ENCODE assay signal across 13 cellular contexts in genomic region chr2:47007221-47007825, GRCh38.
DNase-seq lines count a peak whose midpoint lies in the region; ATAC-seq and TF ChIP-seq lines count a peak whose summit lies in the region.
"Had no signal": no experiment of that assay in that cellular context is flagged by ENCODE, and none has a peak within 500 bp of the region (broad histone marks: within the 10 kb centered on the region; RNA-seq: fewer than 3 reads in every experiment).

No MANE protein-coding gene starts in this region.

- H3K4me3 Mint-ChIP-seq in naive thymus-derived CD8-positive, alpha-beta T cell = no peak overlapping the region
- H3K4me3 Mint-ChIP-seq: stimulated activated naive CD8-positive, alpha-beta T cell treated with anti-CD3 and anti-CD28 coated beads, Interleukin-15, amount 100 ng/mL, for 72 hours had no signal

- no peak overlapping the region for H3K9ac ChIP-seq in parathyroid adenoma

- intact Hi-C loops in head of caudate nucleus (cut with DNase I) (no loop called here), spleen (cut with DNase I; ENCODE audit: low total_unique reads) (no loop called here)

- H3K4me1 Mint-ChIP-seq in naive thymus-derived CD8-positive, alpha-beta T cell = peaks cover under 1 to 11% (median 4%) of the 10 kb centered on the region in 4 donors

- peak overlapping the region; percentile 25 for H2AFZ ChIP-seq in parathyroid adenoma

- H3K27ac Mint-ChIP-seq in naive thymus-derived CD8-positive, alpha-beta T cell = no peak overlapping the region

- H3K9me3 ChIP-seq in parathyroid adenoma (ENCODE audit: control insufficient read depth, low read length) = no peaks in the 10 kb centered on the region
- H3K9me3 ChIP-seq in spleen = no peaks in the 10 kb centered on the region
- H3K9me3 ChIP-seq: mucosa of descending colon had no signal

- H3K27me3 Mint-ChIP-seq in naive thymus-derived CD8-positive, alpha-beta T cell = no peaks in the 10 kb centered on the region
- H3K27me3 Mint-ChIP-seq: stimulated activated naive CD8-positive, alpha-beta T cell treated with anti-CD3 and anti-CD28 coated beads, Interleukin-15, amount 100 ng/mL, for 72 hours had no signal

- WGBS in spleen, 5 donors = 90 to 94% (median 90%) methylated on average over 15 to 17 of the region's 17 CpGs

- no peak for TF ChIP-seq POLR2A in spleen (IDR thresholded peaks at IDR 0.05)

- no peaks in the 10 kb centered on the region for H3K9me3 Mint-ChIP-seq in naive thymus-derived CD8-positive, alpha-beta T cell
- H3K9me3 Mint-ChIP-seq: stimulated activated naive CD8-positive, alpha-beta T cell treated with anti-CD3 and anti-CD28 coated beads, Interleukin-15, amount 100 ng/mL, for 72 hours had no signal

- H3K36me3 ChIP-seq in parathyroid adenoma (ENCODE audit: control insufficient read depth, insufficient read depth, low read length) (no peaks in the 10 kb centered on the region), spleen (peaks cover 0 to 100% (median 42%) of the 10 kb centered on the region in 6 donors)

- peaks cover 0 to 55% (median 20%) of the 10 kb centered on the region in 3 donors for H3K36me3 Mint-ChIP-seq in naive thymus-derived CD8-positive, alpha-beta T cell

- H3K4me2 ChIP-seq in parathyroid adenoma (ENCODE audit: low read length) = no peak overlapping the region

- POLR2A ChIA-PET in naive thymus-derived CD8-positive, alpha-beta T cell (lab: Charles Lee) = no interaction called here

- no peaks in the 10 kb centered on the region for H3K79me2 ChIP-seq in parathyroid adenoma

- TF ChIP-seq CTCF in parathyroid adenoma (IDR thresholded peaks at IDR 0.05) = no peak
- TF ChIP-seq CTCF in foreskin keratinocyte (conservative IDR thresholded peaks at IDR 0.05) = no peak
- TF ChIP-seq CTCF in spleen (IDR thresholded peaks at IDR 0.05 in 8 of 11, conservative IDR thresholded peaks at IDR 0.05 in 3 of 11) = no peak

- no peak for ATAC-seq in foreskin keratinocyte
- no peak for ATAC-seq in naive thymus-derived CD8-positive, alpha-beta T cell
- ATAC-seq: mucosa of descending colon, PC-3 had no signal

- H3K27me3 ChIP-seq in parathyroid adenoma (ENCODE audit: control insufficient read depth, insufficient read depth, low read length) (no peaks in the 10 kb centered on the region), foreskin keratinocyte (no peaks in the 10 kb centered on the region), spleen (replicated peaks in 1 of 7) (no peaks in the 10 kb centered on the region)

- no peak overlapping the region for H3K4me3 ChIP-seq in parathyroid adenoma (ENCODE audit: low read depth, low read length)
- no peak overlapping the region for H3K4me3 ChIP-seq in spleen
- H3K4me3 ChIP-seq: mucosa of descending colon had no signal

- DNase-seq in Ammon's horn (ENCODE audit: low spot score) = peak; percentile 56
- DNase-seq in NCI-H446 (lab: John Stamatoyannopoulos, UW) = peak; percentile 68 to 91
- peak in 35 of 42 donors; percentile 46 to 88 (median 70) for DNase-seq in head of caudate nucleus
- DNase-seq in foreskin keratinocyte = no peak
- no peak for DNase-seq in naive thymus-derived CD8-positive, alpha-beta T cell
- DNase-seq in NCI-H226 = no peak
- no peak for DNase-seq in spleen
- DNase-seq: AML-193; GF-D8; mucosa of descending colon; PC-3; stimulated activated naive CD8-positive, alpha-beta T cell treated with anti-CD3 and anti-CD28 coated beads, Interleukin-15, amount 100 ng/mL, for 72 hours had no signal

- H3K4me1 ChIP-seq in parathyroid adenoma = peaks cover 33% of the 10 kb centered on the region
- H3K4me1 ChIP-seq in foreskin keratinocyte = peaks cover 9% of the 10 kb centered on the region
- H3K4me1 ChIP-seq in spleen = peaks cover 0 to 45% (median 22%) of the 10 kb centered on the region in 6 donors

- H3K27ac ChIP-seq in parathyroid adenoma (peak overlapping the region; percentile 58), foreskin keratinocyte (no peak overlapping the region), spleen (peak overlapping the region in 1 of 8 donors; percentile 60)

Comparison
In these comparisons a context has a peak if more than half of its experiments do, and no peak if none do; other contexts are left out.
1. DNase-seq: peak in Ammon's horn (single experiment), NCI-H446 (2 of 2) and head of caudate nucleus (35 of 42); none in foreskin keratinocyte (0 of 2), naive thymus-derived CD8-positive, alpha-beta T cell (0 of 10), NCI-H226 (single experiment) and spleen (single experiment).